ENCODE assay signal across 8 cellular contexts in genomic region chr15:75639191-75639708, GRCh38. TPM values are rescaled to one million over a fixed set of nuclear protein-coding genes. Genes with fewer than 3 reads are reported as not detected.
DNase-seq lines count a peak whose midpoint lies in the region; ATAC-seq and TF ChIP-seq lines count a peak whose summit lies in the region.

No MANE protein-coding gene starts in this region.

- H3K4me3 Mint-ChIP-seq in activated CD4-positive, alpha-beta T cell treated with anti-CD3 and anti-CD28 coated beads for 36 hours: peak overlapping the region; percentile 99
- peak overlapping the region; percentile 99 for H3K4me3 Mint-ChIP-seq in activated naive CD8-positive, alpha-beta T cell
- peak overlapping the region; percentile 92 to 94 (median 93) for H3K4me3 Mint-ChIP-seq in immature natural killer cell

- H3K27me3 Mint-ChIP-seq in activated CD4-positive, alpha-beta T cell treated with anti-CD3 and anti-CD28 coated beads for 36 hours: no peaks in the 10 kb centered on the region
- H3K27me3 Mint-ChIP-seq in activated naive CD8-positive, alpha-beta T cell: no peaks in the 10 kb centered on the region
- peaks cover 0 to 7% (median 2%) of the 10 kb centered on the region in 3 donors for H3K27me3 Mint-ChIP-seq in immature natural killer cell (ENCODE audit: low read depth in 3 of 3)

- H3K27ac Mint-ChIP-seq in activated CD4-positive, alpha-beta T cell treated with anti-CD3 and anti-CD28 coated beads for 36 hours: peak overlapping the region; percentile 96
- peak overlapping the region; percentile 97 for H3K27ac Mint-ChIP-seq in activated naive CD8-positive, alpha-beta T cell
- H3K27ac Mint-ChIP-seq in immature natural killer cell: peak overlapping the region; percentile 79 to 96 (median 95)

- intact Hi-C loops in activated CD4-positive, alpha-beta T cell treated with anti-CD3 and anti-CD28 coated beads for 36 hours (cut with DNase I, micrococcal nuclease): loop anchor here (2.0 to 5.0 kb wide), 4 partner anchors 60 to 852 kb away; partner anchors contain the start of genes COX5A (in 1 of the 2) and PTPN9 (in 1 of the 2)

- H3K36me3 Mint-ChIP-seq in activated CD4-positive, alpha-beta T cell treated with anti-CD3 and anti-CD28 coated beads for 36 hours (ENCODE audit: low read depth): peaks cover 32% of the 10 kb centered on the region
- peaks cover 2% of the 10 kb centered on the region for H3K36me3 Mint-ChIP-seq in activated naive CD8-positive, alpha-beta T cell
- peaks cover 0 to 3% (median 0%) of the 10 kb centered on the region in 3 donors for H3K36me3 Mint-ChIP-seq in immature natural killer cell

- H3K27ac ChIP-seq in substantia nigra (ENCODE audit: low read depth, low read length, poor library complexity, severe bottlenecking): peak overlapping the region; percentile 94

- TF ChIP-seq CTCF in GM10266 (IDR thresholded peaks at IDR 0.05; ENCODE audit: control insufficient read depth, insufficient read depth, low read depth, missing control alignments): no peak

- H3K9me3 Mint-ChIP-seq in activated CD4-positive, alpha-beta T cell treated with anti-CD3 and anti-CD28 coated beads for 36 hours (ENCODE audit: low read depth): no peaks in the 10 kb centered on the region
- no peaks in the 10 kb centered on the region for H3K9me3 Mint-ChIP-seq in activated naive CD8-positive, alpha-beta T cell (ENCODE audit: low read depth)
- no peaks in the 10 kb centered on the region for H3K9me3 Mint-ChIP-seq in immature natural killer cell

- no peak for ATAC-seq in activated CD4-positive, alpha-beta T cell treated with anti-CD3 and anti-CD28 coated beads for 36 hours

- POLR2A ChIA-PET in activated CD4-positive, alpha-beta T cell treated with anti-CD3 and anti-CD28 coated beads for 36 hours (lab: Charles Lee): interaction anchor here (0.5 to 4.6 kb wide), 10 partner anchors 11 to 271 kb away, joined by 3 to 47 read pairs (median 4); partner anchors contain the start of genes MAN2C1, PTPN9, SIN3A and SNUPN

- CTCF ChIA-PET in activated CD4-positive, alpha-beta T cell treated with anti-CD3 and anti-CD28 coated beads for 36 hours (lab: Charles Lee): interaction anchor here (0.6 to 3.3 kb wide), 15 partner anchors 11 to 586 kb away, joined by 3 to 37 read pairs (median 8); partner anchors contain the start of genes MAN2C1, PTPN9 and SNUPN

- peak; percentile 13 for DNase-seq in activated CD4-positive, alpha-beta T cell treated with anti-CD3 and anti-CD28 coated beads for 36 hours
- DNase-seq in activated CD4-positive, alpha-beta T cell treated with anti-CD3 and anti-CD28 coated beads, Interleukin-2, amount 50 U/mL, for 48 hours: no peak
- DNase-seq in immature natural killer cell: no peak
- no peak for DNase-seq in substantia nigra (lab: John Stamatoyannopoulos, UW)
- no peak for DNase-seq in cerebellar cortex (ENCODE audit: low spot score)
- DNase-seq in GM10266 (ENCODE audit: extremely low spot score): no peak
- no peak for DNase-seq in RPMI8226

- H3K4me1 Mint-ChIP-seq in activated CD4-positive, alpha-beta T cell treated with anti-CD3 and anti-CD28 coated beads for 36 hours: peaks cover 25% of the 10 kb centered on the region
- H3K4me1 Mint-ChIP-seq in activated naive CD8-positive, alpha-beta T cell (ENCODE audit: low read depth): peaks cover 32% of the 10 kb centered on the region
- H3K4me1 Mint-ChIP-seq in immature natural killer cell: peaks cover 38 to 39% of the 10 kb centered on the region in 2 donors

RNA-seq across cellular contexts. Expression of gene IMP3, which starts 0.8 kb away (rescaled TPM):
- total RNA-seq in activated CD4-positive, alpha-beta T cell treated with anti-CD3 and anti-CD28 coated beads for 36 hours: 10 to 100 TPM; 80.3 to 87.5 TPM
- polyA plus RNA-seq in immature natural killer cell: 100 to 1,000 TPM; 193 to 238 (median 221) TPM

RNA-seq across cellular contexts. Expression of gene SNX33, which starts 8.5 kb away (rescaled TPM):
- 1 to 10 TPM; 2.2 to 2.4 TPM for total RNA-seq in activated CD4-positive, alpha-beta T cell treated with anti-CD3 and anti-CD28 coated beads for 36 hours
- 1 to 10 TPM in 1 of 3 donors, under 1 TPM in 2; 0.43 to 1.3 (median 0.51) TPM for polyA plus RNA-seq in immature natural killer cell

RNA-seq across cellular contexts. Expression of gene SNUPN, which starts 13.7 kb away (rescaled TPM):
- total RNA-seq in activated CD4-positive, alpha-beta T cell treated with anti-CD3 and anti-CD28 coated beads for 36 hours: 10 to 100 TPM; 37.4 to 40.3 TPM
- 10 to 100 TPM; 21.2 to 46.0 (median 31.5) TPM for polyA plus RNA-seq in immature natural killer cell
